8 cellular contexts compared by ENCODE assay signal in the genomic region with DNA sequence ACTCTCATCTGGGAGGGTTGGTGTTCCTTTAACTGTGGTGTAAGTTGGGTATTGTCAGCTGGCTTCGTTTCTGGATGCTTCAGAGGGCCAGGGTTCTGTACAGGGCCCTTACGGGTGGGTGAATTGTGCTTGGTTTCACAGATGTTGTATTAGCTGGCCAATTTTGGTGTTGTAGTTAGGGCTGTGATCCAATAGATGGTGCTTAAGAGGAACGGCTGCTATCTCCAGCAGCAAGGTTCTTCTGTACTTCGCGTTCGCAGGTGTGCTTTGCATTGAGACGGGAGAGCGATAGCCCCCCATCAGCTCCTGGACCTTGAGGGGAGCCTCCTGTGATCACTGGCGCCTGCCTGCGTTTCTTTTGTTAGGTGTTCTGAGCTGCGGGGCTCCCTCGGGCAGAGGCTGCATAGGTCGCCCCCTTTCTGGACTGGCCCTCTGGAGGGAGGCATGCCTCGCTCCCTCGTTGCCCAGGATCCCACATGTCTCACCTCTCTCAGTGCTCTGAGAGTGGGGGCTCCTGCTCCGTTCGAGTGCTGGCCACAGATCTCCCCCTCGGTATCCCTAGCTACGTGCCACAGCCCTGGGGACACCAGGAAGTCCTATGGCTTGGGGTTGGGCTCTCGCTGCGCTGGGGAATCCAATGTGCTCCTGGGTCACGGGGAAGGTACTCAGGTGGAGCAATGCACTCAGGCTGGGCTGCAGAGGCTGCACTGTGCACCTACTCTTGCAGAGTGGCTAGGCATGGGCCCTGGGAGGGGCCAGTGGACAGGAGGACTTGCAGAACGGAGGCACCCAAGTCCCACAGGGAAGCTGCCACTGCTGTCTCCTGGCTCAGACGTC. TPM values are rescaled to one million over a fixed set of nuclear protein-coding genes. Genes with fewer than 3 reads are reported as not detected.
DNase-seq lines count a peak whose midpoint lies in the region; ATAC-seq and TF ChIP-seq lines count a peak whose summit lies in the region.

No MANE protein-coding gene starts in this region.

- H3K36me3 ChIP-seq in colonic mucosa (no peaks in the 10 kb centered on the region), lower lobe of right lung (no peaks in the 10 kb centered on the region), testis (ENCODE audit: low read depth, missing control alignments) (no peaks in the 10 kb centered on the region)

- H3K9me3 ChIP-seq in colonic mucosa: no peaks in the 10 kb centered on the region
- no peaks in the 10 kb centered on the region for H3K9me3 ChIP-seq in lower lobe of right lung
- H3K9me3 ChIP-seq in testis: no peaks in the 10 kb centered on the region

- H3K27me3 ChIP-seq in HL-60 (ENCODE audit: insufficient read depth, poor library complexity, severe bottlenecking) (no peaks in the 10 kb centered on the region), colonic mucosa (no peaks in the 10 kb centered on the region), lower lobe of right lung (ENCODE audit: low read depth) (no peaks in the 10 kb centered on the region), testis (no peaks in the 10 kb centered on the region)

- intact Hi-C loops in colonic mucosa (cut with DNase I): no loop called here
- intact Hi-C loops in lower lobe of right lung (cut with DNase I): no loop called here
- intact Hi-C loops in testis (cut with DNase I; ENCODE audit: low total_unique reads): no loop called here

- in situ Hi-C loops in SK-MEL-5 (cut with HindIII; ENCODE audit: low pct_unique_long_range_greater_than_20kb, low sequenced_read_pairs): no loop called here

- TF ChIP-seq POLR2A in testis (IDR thresholded peaks at IDR 0.05): no peak

- ATAC-seq in GM19467 (IDR thresholded peaks at IDR 0.05; ENCODE audit: unreplicated experiment) (peak; percentile 31), lower lobe of right lung (peak; percentile 34 to 38)

- H3K4me1 ChIP-seq in colonic mucosa (no peaks in the 10 kb centered on the region), lower lobe of right lung (peaks cover 13% of the 10 kb centered on the region), testis (peaks cover 3% of the 10 kb centered on the region)

- TF ChIP-seq CTCF in HL-60 (IDR thresholded peaks at IDR 0.05; ENCODE audit: insufficient read depth, low read length) (no peak), colonic mucosa (IDR thresholded peaks at IDR 0.05) (no peak), lower lobe of right lung (IDR thresholded peaks at IDR 0.05) (peak; percentile 12), testis (IDR thresholded peaks at IDR 0.05) (no peak)

- H3K9ac ChIP-seq in colonic mucosa (ENCODE audit: low read depth in 2 of 2, low read length in 2 of 2): peak overlapping the region; percentile 50 to 78

- peak overlapping the region; percentile 29 for H3K4me3 ChIP-seq in HL-60 (replicated peaks; ENCODE audit: insufficient read depth, low read length)
- peak overlapping the region; percentile 29 for H3K4me3 ChIP-seq in colonic mucosa
- peak overlapping the region; percentile 49 for H3K4me3 ChIP-seq in lower lobe of right lung
- H3K4me3 ChIP-seq in testis: peak overlapping the region; percentile 37 to 47

- DNase-seq in DMS153 (lab: John Stamatoyannopoulos, UW) (peak; percentile 62), HL-60 (ENCODE audit: low read depth in 1 of 2, low spot score in 1 of 2) (no peak), SK-MEL-5 (ENCODE audit: low read depth, low spot score) (peak; percentile 41), colonic mucosa (peak; percentile 41), lower lobe of right lung (no peak), testis (peak; percentile 30), cerebellar nuclear complex (lab: John Stamatoyannopoulos, UW) (no peak)

- 14 to 29% methylated on average over 3 to 23 of the region's 24 CpGs for WGBS in testis, 2 donors

- H3K27ac ChIP-seq in HL-60 (replicated peaks) (peak overlapping the region; percentile 79), colonic mucosa (peak overlapping the region; percentile 56), lower lobe of right lung (peak overlapping the region; percentile 59), testis (peak overlapping the region in 1 of 2 donors; percentile 30)

RNA-seq across cellular contexts. Expression of a gene that starts 0.8 kb away (rescaled TPM):
- 4.1 and 6.2 TPM in 2 replicates for total RNA-seq in SK-MEL-5 (2014; rRNA removed; shearing (Covaris generic))
- 0.80 and 1.8 TPM in 2 replicates for polyA plus RNA-seq in SK-MEL-5 (2015; cell fraction: cytosol; rRNA removed)
- 13.8 and 16.0 TPM in 2 replicates for polyA plus RNA-seq in SK-MEL-5 (2015; cell fraction: nucleus; rRNA removed)
- total RNA-seq in colonic mucosa: not detected
- total RNA-seq in lower lobe of right lung: not detected
- total RNA-seq in testis: 10 to 100 TPM in 1 of 2 donors, 1 to 10 TPM in 1; 1.8 to 10.2 TPM
- polyA plus RNA-seq in testis (ENCODE audit: insufficient read depth, low read depth, low replicate concordance): 4.2 TPM

RNA-seq across cellular contexts. Expression of a gene that starts 58.7 kb away (rescaled TPM):
- total RNA-seq in SK-MEL-5 (2014; rRNA removed; shearing (Covaris generic)): 22.9 and 23.1 TPM in 2 replicates
- polyA plus RNA-seq in SK-MEL-5 (2015; cell fraction: cytosol; rRNA removed): 81.2 and 93.1 TPM in 2 replicates
- 22.1 and 22.3 TPM in 2 replicates for polyA plus RNA-seq in SK-MEL-5 (2015; cell fraction: nucleus; rRNA removed)
- 1 to 10 TPM; 2.2 to 5.5 TPM for total RNA-seq in colonic mucosa
- 4.2 TPM for total RNA-seq in lower lobe of right lung
- total RNA-seq in testis: 1 to 10 TPM; 4.7 to 5.1 TPM
- 2.3 TPM for polyA plus RNA-seq in testis (ENCODE audit: insufficient read depth, low read depth, low replicate concordance)

Comparison
In these comparisons a context has a peak if more than half of its experiments do, and no peak if none do; other contexts are left out.
1. DNase-seq: peak in DMS153 (single experiment), SK-MEL-5 (single experiment), colonic mucosa (single experiment) and testis (single experiment); none in HL-60 (0 of 2), lower lobe of right lung (single experiment) and cerebellar nuclear complex (0 of 2).
2. Peak in every context shown above with its lines, with median percentiles within 50 percentile points of each other: H3K4me3 ChIP-seq.